Comparison of ENCODE assay signal across 10 cellular contexts in genomic region chr17:37824534-37825485, GRCh38.
A peak's percentile ranks its signal among the peaks of the same experiment; 100 is the strongest.
DNase-seq lines count a peak whose midpoint lies in the region; ATAC-seq and TF ChIP-seq lines count a peak whose summit lies in the region.
"Had no signal": no experiment of that assay in that cellular context is flagged by ENCODE, and none has a peak within 500 bp of the region (broad histone marks: within the 10 kb centered on the region; RNA-seq: fewer than 3 reads in every experiment).

No MANE protein-coding gene starts in this region.

- no peak overlapping the region for H3K4me3 ChIP-seq in epithelial cell of esophagus (ENCODE audit: low read length)

- ATAC-seq in GM19397 (IDR thresholded peaks at IDR 0.05; ENCODE audit: unreplicated experiment) = peak; percentile 54
- ATAC-seq: left colon had no signal

- TF ChIP-seq CTCF in epithelial cell of esophagus (IDR thresholded peaks at IDR 0.05; ENCODE audit: insufficient read depth, low read depth, low read length, missing control alignments) = no peak

- DNase-seq in MV-4-11 (lab: John Stamatoyannopoulos, UW) (peak; percentile 20), epithelial cell of esophagus (ENCODE audit: low read depth) (peak; percentile 94), renal cortical epithelial cell (ENCODE audit: low read depth) (peak; percentile 94), NCI-H128 (lab: John Stamatoyannopoulos, UW; ENCODE audit: unreplicated experiment) (no peak), NCI-H1105 treated with DMSO at 0.1 percent for 48 hours (lab: John Stamatoyannopoulos, UW) (no peak), putamen (ENCODE audit: low spot score) (no peak), inferior parietal cortex (ENCODE audit: extremely low spot score) (no peak)
- DNase-seq: activated naive CD4-positive, alpha-beta T cell treated with Interleukin-2 at 50 U/mL for 16 hours; left colon had no signal

Comparison
In these comparisons a context has a peak if more than half of its experiments do, and no peak if none do; other contexts are left out.
1. DNase-seq: peak in MV-4-11 (single experiment), epithelial cell of esophagus (single experiment) and renal cortical epithelial cell (single experiment); none in NCI-H128 (single experiment), NCI-H1105 treated with DMSO at 0.1 percent for 48 hours (single experiment), putamen (single experiment) and inferior parietal cortex (single experiment).